Comparison of ENCODE assay signal across 17 cellular contexts in the genomic region with DNA sequence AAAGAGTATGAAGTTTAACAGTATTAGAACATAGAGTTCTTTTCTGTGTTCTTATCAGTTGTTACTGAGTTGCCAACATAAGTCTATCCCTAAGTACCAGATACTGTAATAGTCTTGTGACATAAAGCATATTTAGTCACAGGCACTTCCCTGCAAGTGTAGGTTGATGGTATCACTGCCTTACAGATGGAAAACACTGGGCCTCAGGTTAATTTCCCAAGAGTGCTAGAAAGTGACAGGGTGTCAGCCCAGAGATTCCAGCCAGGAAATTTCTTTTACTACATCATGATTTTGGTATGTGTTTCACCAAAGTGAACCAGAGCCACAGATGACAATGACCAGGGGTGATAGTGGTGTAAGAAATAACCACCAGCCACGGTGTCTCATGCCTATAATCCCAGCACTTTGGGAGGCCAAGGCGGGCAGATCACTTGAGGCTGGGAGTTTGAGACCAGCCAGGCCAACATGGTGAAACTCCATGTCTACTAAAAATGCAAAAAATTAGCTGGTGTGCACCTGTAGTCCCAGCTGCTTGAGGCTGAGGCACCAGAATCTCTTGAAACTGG. TPM values are rescaled to one million over a fixed set of nuclear protein-coding genes. Genes with fewer than 3 reads are reported as not detected.
DNase-seq lines count a peak whose midpoint lies in the region; ATAC-seq, FAIRE-seq and TF ChIP-seq lines count a peak whose summit lies in the region.
"Had no signal": no experiment of that assay in that cellular context is flagged by ENCODE, and none has a peak within 500 bp of the region (broad histone marks: within the 10 kb centered on the region; RNA-seq: fewer than 3 reads in every experiment).

No MANE protein-coding gene starts in this region.

- H3K9me3 Mint-ChIP-seq in activated T-cell treated with anti-CD3 and anti-CD28 coated beads, Interleukin-2, amount 50 U/mL, for 24 hours: no peaks in the 10 kb centered on the region
- H3K9me3 Mint-ChIP-seq in effector memory CD8-positive, alpha-beta T cell: no peaks in the 10 kb centered on the region
- H3K9me3 Mint-ChIP-seq: nephron had no signal

- H3K27me3 Mint-ChIP-seq in activated T-cell treated with anti-CD3 and anti-CD28 coated beads, Interleukin-2, amount 50 U/mL, for 24 hours: no peaks in the 10 kb centered on the region
- no peaks in the 10 kb centered on the region for H3K27me3 Mint-ChIP-seq in effector memory CD8-positive, alpha-beta T cell

- H3K27ac ChIP-seq in heart right ventricle (peak overlapping the region in 9 of 10 donors; percentile 35 to 100 (median 98)), small intestine (ENCODE audit: low read depth in 1 of 2, low read length in 1 of 2) (peak overlapping the region in 1 of 2 donors; percentile 15)
- H3K27ac ChIP-seq: A549, esophagus squamous epithelium, KMS-11 had no signal

- TF ChIP-seq CTCF in heart right ventricle (IDR thresholded peaks at IDR 0.05): no peak

- H3K9me3 ChIP-seq in heart right ventricle (no peaks in the 10 kb centered on the region), small intestine (ENCODE audit: control insufficient read depth, low read depth) (no peaks in the 10 kb centered on the region)
- H3K9me3 ChIP-seq: A549, esophagus squamous epithelium, transverse colon had no signal

- H3K4me3 ChIP-seq in heart right ventricle: peak overlapping the region in 7 of 10 donors; percentile 65 to 98 (median 93)
- no peak overlapping the region for H3K4me3 ChIP-seq in small intestine (ENCODE audit: low read depth in 1 of 2, low read length in 2 of 2)
- H3K4me3 ChIP-seq: A549, esophagus squamous epithelium, transverse colon had no signal

- H3K4me3 Mint-ChIP-seq in activated T-cell treated with anti-CD3 and anti-CD28 coated beads, Interleukin-2, amount 50 U/mL, for 24 hours: no peak overlapping the region
- H3K4me3 Mint-ChIP-seq in effector memory CD8-positive, alpha-beta T cell: no peak overlapping the region

- H3K4me1 ChIP-seq in heart right ventricle (peaks cover 0 to 57% (median 43%) of the 10 kb centered on the region in 9 donors), small intestine (ENCODE audit: control insufficient read depth in 2 of 2, insufficient read depth in 1 of 2, low read depth in 1 of 2, low read length in 1 of 2) (peaks cover 6% of the 10 kb centered on the region in 2 donors)

- FAIRE-seq in small intestine (lab: Jason Lieb, UNC): no peak
- FAIRE-seq: A549 had no signal

- peaks cover 0 to 51% (median 31%) of the 10 kb centered on the region in 9 donors for H3K36me3 ChIP-seq in heart right ventricle
- peaks cover 5 to 9% of the 10 kb centered on the region in 2 donors for H3K36me3 ChIP-seq in small intestine (ENCODE audit: control insufficient read depth in 2 of 2, insufficient read depth in 2 of 2, low read length in 2 of 2)

- intact Hi-C loops in heart right ventricle (cut with DNase I): loop anchor here in 4 of 10 donors (5.0 to 10.0 kb wide), 5 partner anchors 65 to 608 kb away; a partner anchor contains a TSS

- H3K36me3 Mint-ChIP-seq in activated T-cell treated with anti-CD3 and anti-CD28 coated beads, Interleukin-2, amount 50 U/mL, for 24 hours (ENCODE audit: low read depth): peaks cover 58% of the 10 kb centered on the region
- H3K36me3 Mint-ChIP-seq in effector memory CD8-positive, alpha-beta T cell (ENCODE audit: insufficient read depth): peaks cover 45% of the 10 kb centered on the region

- H3K27ac Mint-ChIP-seq in activated T-cell treated with anti-CD3 and anti-CD28 coated beads, Interleukin-2, amount 50 U/mL, for 24 hours: peak overlapping the region; percentile 75
- H3K27ac Mint-ChIP-seq in effector memory CD8-positive, alpha-beta T cell: peak overlapping the region in 1 of 2 donors; percentile 65

- H3K4me1 Mint-ChIP-seq in activated T-cell treated with anti-CD3 and anti-CD28 coated beads, Interleukin-2, amount 50 U/mL, for 24 hours (ENCODE audit: low read depth): peaks cover 32% of the 10 kb centered on the region
- peaks cover 8 to 14% of the 10 kb centered on the region in 2 donors for H3K4me1 Mint-ChIP-seq in effector memory CD8-positive, alpha-beta T cell (ENCODE audit: low read depth in 2 of 2)

- peak in 6 of 8 donors; percentile 2 to 57 (median 23) for ATAC-seq in heart right ventricle
- ATAC-seq in effector memory CD8-positive, alpha-beta T cell (replicated peaks): no peak
- ATAC-seq: A549 had no signal

- WGBS in heart right ventricle, 2 donors: 52 to 53% methylated on average over 2 of the region's 2 CpGs
- 91 to 94% (median 91%) methylated on average over 2 of the region's 2 CpGs for WGBS in small intestine, 3 donors

- H3K27me3 ChIP-seq in heart right ventricle: no peaks in the 10 kb centered on the region
- H3K27me3 ChIP-seq in small intestine (ENCODE audit: control insufficient read depth in 2 of 2, insufficient read depth in 2 of 2, low read length in 2 of 2): no peaks in the 10 kb centered on the region
- H3K27me3 ChIP-seq: esophagus squamous epithelium, transverse colon had no signal

- no peak for DNase-seq in activated T-cell treated with anti-CD3 and anti-CD28 coated beads, Interleukin-2, amount 50 U/mL, for 24 hours
- no peak for DNase-seq in activated T-cell treated with anti-CD3 and anti-CD28 coated beads, Interleukin-2, amount 50 U/mL, for 48 hours
- DNase-seq in amniotic epithelial cell (ENCODE audit: low read depth) (peak; percentile 77), heart right ventricle (peak in 1 of 2 donors; percentile 27), small intestine (peak; percentile 10), NOMO-1 (lab: John Stamatoyannopoulos, UW; ENCODE audit: unreplicated experiment in 2 of 2) (no peak), NCI-H1930 (lab: John Stamatoyannopoulos, UW) (no peak)
- no peak for DNase-seq in effector memory CD8-positive, alpha-beta T cell
- DNase-seq: activated CD4-positive, CD25-positive, alpha-beta regulatory T cell; cerebellar nuclear complex; esophagus squamous epithelium; NCI-H2029 treated with DMSO at 0.1 percent for 48 hours; stimulated activated CD4-positive, alpha-beta T cell treated with anti-CD3 and anti-CD28 coated beads, Interleukin-12 subunit alpha, Interleukin-12 subunit beta, amount 100 ng/mL, for 4 hours; transverse colon had no signal

RNA-seq across cellular contexts. Expression of a gene that starts 3.2 kb away (rescaled TPM):
- total RNA-seq in heart right ventricle: 100 to 1,000 TPM; 203 to 381 (median 303) TPM
- polyA plus RNA-seq in heart right ventricle (100 to 1,000 TPM; 111 to 202 TPM), small intestine (100 to 1,000 TPM in 1 of 3 donors, 10 to 100 TPM in 2; 56.1 to 107 (median 81.4) TPM)

Comparison
In these comparisons a context has a peak if more than half of its experiments do, and no peak if none do; other contexts are left out.
1. DNase-seq: peak in amniotic epithelial cell (single experiment) and small intestine (single experiment); none in activated T-cell treated with anti-CD3 and anti-CD28 coated beads, Interleukin-2, amount 50 U/mL, for 24 hours (single experiment), activated T-cell treated with anti-CD3 and anti-CD28 coated beads, Interleukin-2, amount 50 U/mL, for 48 hours (0 of 2), NOMO-1 (0 of 2), effector memory CD8-positive, alpha-beta T cell (0 of 3) and NCI-H1930 (0 of 2).
2. H3K4me3 ChIP-seq: peak in heart right ventricle (7 of 10); none in small intestine (0 of 2).